ENCODE assay signal across 12 cellular contexts in the genomic region with DNA sequence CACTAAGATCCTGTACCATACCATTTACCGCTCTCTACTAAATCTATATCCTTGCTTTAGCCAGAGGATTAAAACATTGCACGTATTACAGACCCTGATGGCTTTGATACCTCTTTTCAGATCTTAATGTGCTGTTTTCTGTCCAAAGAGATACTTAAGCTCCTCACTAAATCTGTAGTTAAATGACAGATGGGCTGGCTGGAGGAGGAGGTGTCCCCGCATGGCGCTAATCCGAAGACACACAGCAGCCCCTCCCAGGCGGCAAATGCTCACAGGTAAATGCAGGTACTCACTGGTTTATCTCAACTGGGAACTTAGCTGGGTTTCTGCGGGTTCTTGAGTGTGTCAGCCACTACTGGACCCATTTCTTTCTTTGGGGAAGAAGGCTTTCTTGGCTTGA. TPM values are rescaled to one million over a fixed set of nuclear protein-coding genes. Genes with fewer than 3 reads are reported as not detected.
DNase-seq lines count a peak whose midpoint lies in the region; ATAC-seq, FAIRE-seq and TF ChIP-seq lines count a peak whose summit lies in the region.
"Had no signal": no experiment of that assay in that cellular context is flagged by ENCODE, and none has a peak within 500 bp of the region (broad histone marks: within the 10 kb centered on the region; RNA-seq: fewer than 3 reads in every experiment).

No MANE protein-coding gene starts in this region.

- H3K36me3 ChIP-seq in OCI-LY7 (ENCODE audit: insufficient read depth, low read length) (peaks cover 51% of the 10 kb centered on the region), testis (ENCODE audit: low read depth, missing control alignments) (no peaks in the 10 kb centered on the region)
- H3K36me3 ChIP-seq: pancreas had no signal

- H3K4me3 ChIP-seq in OCI-LY7 (ENCODE audit: low read depth, low read length, poor library complexity, severe bottlenecking) (peak overlapping the region; percentile 90), testis (no peak overlapping the region)
- H3K4me3 ChIP-seq: pancreas had no signal

- no peak for TF ChIP-seq POLR2A in testis (IDR thresholded peaks at IDR 0.05)

- H3K79me2 ChIP-seq in OCI-LY7 (ENCODE audit: insufficient read depth, low read depth, low read length): peaks cover 56% of the 10 kb centered on the region

- no peak for ATAC-seq in HG02885 (IDR thresholded peaks at IDR 0.05; ENCODE audit: poor library complexity, unreplicated experiment)
- ATAC-seq: pancreas had no signal

- no peak overlapping the region for H2AFZ ChIP-seq in OCI-LY7 (ENCODE audit: low read length)

- H3K4me2 ChIP-seq in OCI-LY7 (ENCODE audit: low read length): peak overlapping the region; percentile 90

- H3K27ac ChIP-seq in OCI-LY7 (ENCODE audit: low read depth, low read length, poor library complexity, severe bottlenecking): no peak overlapping the region
- no peak overlapping the region for H3K27ac ChIP-seq in testis
- H3K27ac ChIP-seq: pancreas had no signal

- TSS peak; percentile 59 for BruUV-seq in OCI-LY7 (replicated peaks; lab: Mats Ljungman, UMichigan)

- peaks cover 16% of the 10 kb centered on the region for H4K20me1 ChIP-seq in OCI-LY7 (ENCODE audit: insufficient read depth, low read length)

- H3K9me3 ChIP-seq in OCI-LY7 (ENCODE audit: low read length) (no peaks in the 10 kb centered on the region), testis (no peaks in the 10 kb centered on the region)
- H3K9me3 ChIP-seq: pancreas had no signal

- H3K4me1 ChIP-seq in OCI-LY7 (ENCODE audit: insufficient read depth, low read length, poor library complexity, severe bottlenecking): peaks cover 36% of the 10 kb centered on the region
- H3K4me1 ChIP-seq in testis: peaks cover 17% of the 10 kb centered on the region
- H3K4me1 ChIP-seq: pancreas had no signal

- no peaks in the 10 kb centered on the region for H3K9me2 ChIP-seq in OCI-LY7 (ENCODE audit: insufficient read depth, low read length)

- no peak for FAIRE-seq in urothelium cell line (lab: Jason Lieb, UNC)
- FAIRE-seq: pancreas had no signal

- no peaks in the 10 kb centered on the region for H3K27me3 ChIP-seq in testis
- H3K27me3 ChIP-seq: pancreas had no signal

- intact Hi-C loops in OCI-LY7 (cut with micrococcal nuclease; ENCODE audit: unreplicated experiment): loop anchor here (5.0 to 10.0 kb wide), 2 partner anchors 121 to 206 kb away; no protein-coding TSS in a partner anchor
- intact Hi-C loops in testis (cut with DNase I; ENCODE audit: low total_unique reads): no loop called here

- TF ChIP-seq CTCF in OCI-LY7 (conservative IDR thresholded peaks at IDR 0.05; ENCODE audit: low read length): no peak
- no peak for TF ChIP-seq CTCF in testis (IDR thresholded peaks at IDR 0.05)

- POLR2A ChIA-PET in OCI-LY7 (lab: Charles Lee): interaction anchor here (0.6 kb wide), 1 partner anchor 80 kb away, joined by 4 read pairs; no protein-coding TSS in a partner anchor

- WGBS in testis, 2 donors: 90 to 97% methylated on average over 7 of the region's 7 CpGs

- CTCF ChIA-PET in OCI-LY7 (lab: Charles Lee; ENCODE audit: unreplicated experiment): no interaction called here

- DNase-seq in activated gamma-delta T cell treated with Interleukin-2 at 50 U/mL for 16 hours: peak; percentile 3
- no peak for DNase-seq in activated gamma-delta T cell (lab: John Stamatoyannopoulos, UW)
- DNase-seq in OCI-LY7 (ENCODE audit: low spot score): no peak
- peak; percentile 36 for DNase-seq in islet precursor cell
- DNase-seq in testis: peak; percentile 8
- DNase-seq in AG20443 (ENCODE audit: low spot score): no peak
- DNase-seq in urothelium cell line (ENCODE audit: low spot score): no peak
- DNase-seq: NCI-H2029; SIG-M5; stimulated activated CD4-positive, alpha-beta T cell treated with anti-CD3 and anti-CD28 coated beads, Interleukin-2, amount 100 ng/mL, for 48 hours had no signal

RNA-seq across cellular contexts. Expression of a gene that starts 2.7 kb away (rescaled TPM):
- 47.7 and 69.1 TPM in 2 replicates for total RNA-seq in OCI-LY7 (2014; rRNA removed; shearing (Covaris generic))
- total RNA-seq in OCI-LY7 (2022) (57.3 and 63.6 TPM in 2 replicates), testis (10 to 100 TPM; 21.1 to 27.1 TPM)
- polyA plus RNA-seq in testis (ENCODE audit: insufficient read depth, low read depth, low replicate concordance): 23.9 TPM

Comparison
In these comparisons a context has a peak if more than half of its experiments do, and no peak if none do; other contexts are left out.
1. DNase-seq: peak in activated gamma-delta T cell treated with Interleukin-2 at 50 U/mL for 16 hours (single experiment), islet precursor cell (single experiment) and testis (single experiment); none in activated gamma-delta T cell (single experiment), OCI-LY7 (single experiment), AG20443 (single experiment) and urothelium cell line (single experiment).